In the genomic region with DNA sequence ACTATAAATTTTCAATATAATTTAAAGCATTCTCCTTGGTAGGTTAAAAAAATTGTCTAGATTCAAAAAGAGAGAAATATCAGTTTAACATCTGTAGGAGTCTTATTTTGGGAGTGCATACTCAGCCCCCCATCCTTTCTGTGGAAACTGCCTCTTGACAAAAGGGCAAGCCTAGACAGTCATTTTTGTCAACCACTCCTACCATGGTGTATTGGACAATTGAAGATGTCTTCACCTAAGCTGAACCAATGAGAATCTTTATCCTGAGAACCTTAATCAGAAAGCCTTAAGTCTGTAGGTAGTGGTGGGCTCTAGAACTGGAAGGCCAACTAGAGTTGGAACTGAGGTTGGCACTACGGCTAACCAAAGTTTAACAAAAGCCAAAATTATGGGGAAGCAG, we compare ENCODE assay signal across 22 cellular contexts.
"Had no signal": no experiment of that assay in that cellular context is flagged by ENCODE, and none has a peak within 500 bp of the region (broad histone marks: within the 10 kb centered on the region; RNA-seq: fewer than 3 reads in every experiment).

No MANE protein-coding gene starts in this region.

- H3K4me3 ChIP-seq: coronary artery, dorsolateral prefrontal cortex, esophagus muscularis mucosa, gastroesophageal sphincter, heart left ventricle, left lung, lower lobe of right lung, mucosa of descending colon had no signal

- H3K27me3 ChIP-seq: dorsolateral prefrontal cortex had no signal

- H3K4me3 Mint-ChIP-seq: mesothelial cell of epicardium, naive B cell had no signal

- H3K9me3 ChIP-seq: esophagus muscularis mucosa, gastroesophageal sphincter, heart left ventricle, left lung, lower lobe of right lung, mucosa of descending colon had no signal

- H3K36me3 Mint-ChIP-seq: mesothelial cell of epicardium, naive B cell had no signal

- H3K27ac ChIP-seq: coronary artery, dorsolateral prefrontal cortex, esophagus muscularis mucosa, foreskin keratinocyte, gastroesophageal sphincter, heart left ventricle, left lung, lower lobe of right lung had no signal

- H3K4me1 ChIP-seq: esophagus muscularis mucosa, foreskin keratinocyte, gastroesophageal sphincter, heart left ventricle, left lung, lower lobe of right lung had no signal

- FAIRE-seq: endothelial cell of umbilical vein, frontal cortex, islet of Langerhans, keratinocyte had no signal

- ATAC-seq: foreskin keratinocyte, gastroesophageal sphincter, heart left ventricle, left cardiac atrium, left lung, left ventricle myocardium superior, lower lobe of right lung, mucosa of descending colon had no signal

- DNase-seq: dermis blood vessel endothelial cell; dorsolateral prefrontal cortex; effector CD4-positive, alpha-beta T cell; effector memory CD4-positive, alpha-beta T cell; foreskin keratinocyte; heart left ventricle; hippocampal formation; left cardiac atrium; left lung; left ventricle myocardium superior; lower lobe of right lung; mesenchymal stem cell; mucosa of descending colon; naive B cell had no signal

- H3K9me3 Mint-ChIP-seq: mesothelial cell of epicardium, naive B cell had no signal

- H3K36me3 ChIP-seq: esophagus muscularis mucosa, gastroesophageal sphincter, heart left ventricle, left lung, lower lobe of right lung had no signal

- H3K4me1 Mint-ChIP-seq: naive B cell had no signal

- H3K27ac Mint-ChIP-seq: mesothelial cell of epicardium, naive B cell had no signal
